ENCODE assay signal across 9 cellular contexts in genomic region chr11:82734120-82734479, GRCh38. TPM values are rescaled to one million over a fixed set of nuclear protein-coding genes. Genes with fewer than 3 reads are reported as not detected.
A peak's percentile ranks its signal among the peaks of the same experiment; 100 is the strongest.
DNase-seq lines count a peak whose midpoint lies in the region; ATAC-seq and TF ChIP-seq lines count a peak whose summit lies in the region.
"Had no signal": no experiment of that assay in that cellular context is flagged by ENCODE, and none has a peak within 500 bp of the region (broad histone marks: within the 10 kb centered on the region; RNA-seq: fewer than 3 reads in every experiment).

No MANE protein-coding gene starts in this region.

- H3K4me3 Mint-ChIP-seq in nephron, result peak overlapping the region; percentile 80 to 87 (median 86)

- H3K4me1 ChIP-seq in duodenal mucosa (ENCODE audit: control insufficient read depth in 1 of 2, insufficient read depth in 2 of 2, low read length in 2 of 2), result no peaks in the 10 kb centered on the region
- H3K4me1 ChIP-seq in aorta (ENCODE audit: control insufficient read depth in 1 of 2, insufficient read depth in 2 of 2, low read length in 2 of 2), result peaks cover 0 to 3% of the 10 kb centered on the region in 2 donors

- no peak for TF ChIP-seq CTCF in nephron (IDR thresholded peaks at IDR 0.05; ENCODE audit: unreplicated experiment in 3 of 3)

- no peak overlapping the region for H3K9ac ChIP-seq in duodenal mucosa (ENCODE audit: low read depth in 1 of 2, low read length in 2 of 2)

- H3K4me1 Mint-ChIP-seq in nephron, result peaks cover 12% of the 10 kb centered on the region

- H3K27ac ChIP-seq in duodenal mucosa (ENCODE audit: low read depth, low read length), result no peak overlapping the region
- no peak overlapping the region for H3K27ac ChIP-seq in aorta (ENCODE audit: low read depth in 1 of 2, low read length in 2 of 2)

- H3K27ac Mint-ChIP-seq in nephron, result peak overlapping the region in 2 of 3 experiments; percentile 26 to 76

- H3K27me3 Mint-ChIP-seq in nephron (ENCODE audit: low read depth), result peaks cover 65% of the 10 kb centered on the region

- no peak for ATAC-seq in left cardiac atrium
- ATAC-seq in Right ventricle myocardium superior (ENCODE audit: poor library complexity), result no peak
- ATAC-seq in aorta (ENCODE audit: low FRiP score), result no peak

- no peaks in the 10 kb centered on the region for H3K36me3 Mint-ChIP-seq in nephron (ENCODE audit: low read depth)

- intact Hi-C loops in left cardiac atrium (cut with DNase I) (loop anchor here in 1 of 2 donors (5.0 kb wide), 1 partner anchor 133 kb away; no protein-coding TSS in a partner anchor), Right ventricle myocardium superior (cut with DNase I) (no loop called here), aorta (cut with DNase I) (no loop called here)

- 45 to 50% methylated on average over 9 of the region's 9 CpGs for WGBS in aorta, 2 donors

- DNase-seq in left cardiac atrium (peak; percentile 25), Right ventricle myocardium superior (no peak), aorta (no peak), C1 segment of cervical spinal cord (lab: John Stamatoyannopoulos, UW) (no peak), inferior parietal cortex (ENCODE audit: extremely low spot score) (no peak), SK-N-DZ (ENCODE audit: low spot score) (no peak)

- H3K36me3 ChIP-seq in duodenal mucosa (ENCODE audit: control insufficient read depth in 1 of 2, insufficient read depth in 2 of 2, low read length in 2 of 2), result no peaks in the 10 kb centered on the region
- no peaks in the 10 kb centered on the region for H3K36me3 ChIP-seq in aorta (ENCODE audit: control insufficient read depth in 1 of 2, insufficient read depth in 2 of 2, low read length in 1 of 2)
- H3K36me3 ChIP-seq: pancreas had no signal

- H3K27me3 ChIP-seq in duodenal mucosa (ENCODE audit: control insufficient read depth in 1 of 2, insufficient read depth in 2 of 2, low read length in 2 of 2) (peaks cover 38 to 42% of the 10 kb centered on the region in 2 donors), aorta (ENCODE audit: control insufficient read depth in 1 of 2, insufficient read depth in 2 of 2, low read length in 1 of 2) (no peaks in the 10 kb centered on the region)
- H3K27me3 ChIP-seq: pancreas had no signal

- H3K9me3 ChIP-seq in duodenal mucosa (ENCODE audit: control insufficient read depth in 1 of 2, low read length in 2 of 2) (no peaks in the 10 kb centered on the region), aorta (ENCODE audit: control insufficient read depth, low read length) (no peaks in the 10 kb centered on the region)
- H3K9me3 ChIP-seq: pancreas had no signal

- peak overlapping the region; percentile 44 to 65 for H3K4me3 ChIP-seq in duodenal mucosa (ENCODE audit: low read depth in 1 of 2, low read length in 2 of 2)
- H3K4me3 ChIP-seq in aorta (ENCODE audit: low read length in 2 of 2), result peak overlapping the region; percentile 46 to 81

- H3K9me3 Mint-ChIP-seq in nephron, result no peaks in the 10 kb centered on the region

RNA-seq across cellular contexts. Expression of gene FAM181B, which starts 0.4 kb away (rescaled TPM):
- total RNA-seq in left cardiac atrium (1 to 10 TPM; 1.7 to 2.0 TPM), Right ventricle myocardium superior (0.13 TPM), aorta (1 to 10 TPM; 1.7 to 1.9 TPM)
- 1 to 10 TPM; 1.3 to 1.8 TPM for polyA plus RNA-seq in aorta
- polyA plus RNA-seq in SK-N-DZ (2014; cell fraction: cytosol; rRNA removed), result 0.17 and 0.58 TPM in 2 replicates
- 0.81 and 0.85 TPM in 2 replicates for polyA plus RNA-seq in SK-N-DZ (2014; cell fraction: nucleus; rRNA removed)
